Comparison of ENCODE assay signal across 29 cellular contexts in genomic region chr19:29376855-29377354, GRCh38.
DNase-seq lines count a peak whose midpoint lies in the region; TF ChIP-seq lines count a peak whose summit lies in the region.
"Had no signal": no experiment of that assay in that cellular context is flagged by ENCODE, and none has a peak within 500 bp of the region (broad histone marks: within the 10 kb centered on the region; RNA-seq: fewer than 3 reads in every experiment).

No MANE protein-coding gene starts in this region.

- H3K36me3 Mint-ChIP-seq in endothelial cell (ENCODE audit: low read depth, unreplicated experiment) = no peaks in the 10 kb centered on the region

- H3K9me3 Mint-ChIP-seq in endothelial cell (ENCODE audit: unreplicated experiment) = no peaks in the 10 kb centered on the region
- H3K9me3 Mint-ChIP-seq: activated T-cell treated with anti-CD3 and anti-CD28 coated beads, Interleukin-2, amount 50 U/mL, for 72 hours; CD4-positive, alpha-beta T cell had no signal

- no peak overlapping the region for H3K14ac ChIP-seq in mesenchymal stem cell (ENCODE audit: low read length in 2 of 2)

- no peaks in the 10 kb centered on the region for H3K9me3 ChIP-seq in mesenchymal stem cell (ENCODE audit: control insufficient read depth, low read length)
- H3K9me3 ChIP-seq: A549, ovary, testis, uterus had no signal

- peak overlapping the region; percentile 34 for H4K91ac ChIP-seq in mesenchymal stem cell (ENCODE audit: low read length)

- no peak overlapping the region for H3K9ac ChIP-seq in mesenchymal stem cell (ENCODE audit: low read length)

- H2AK5ac ChIP-seq in mesenchymal stem cell (ENCODE audit: low read length, severe bottlenecking) = no peak overlapping the region

- H3K4me3 ChIP-seq in mesenchymal stem cell (ENCODE audit: insufficient read depth in 1 of 2, low read depth in 1 of 2, low read length in 2 of 2) = no peak overlapping the region
- H3K4me3 ChIP-seq: A549, ovary, smooth muscle cell, testis, uterus had no signal

- no peak overlapping the region for H3K4ac ChIP-seq in mesenchymal stem cell (ENCODE audit: low read depth in 1 of 2, low read length in 2 of 2)

- H3K36me3 ChIP-seq in mesenchymal stem cell (ENCODE audit: control insufficient read depth in 1 of 2, insufficient read depth in 2 of 2, low read depth in 1 of 2, low read length in 2 of 2) = no peaks in the 10 kb centered on the region
- H3K36me3 ChIP-seq: ovary, uterus, WERI-Rb-1 had no signal

- no peak overlapping the region for H3K23ac ChIP-seq in mesenchymal stem cell (ENCODE audit: low read length in 2 of 2)

- H3K4me1 ChIP-seq in mesenchymal stem cell (ENCODE audit: control insufficient read depth, insufficient read depth, low read depth, low read length) = no peaks in the 10 kb centered on the region
- H3K4me1 ChIP-seq: A549, testis, uterus had no signal

- 55% methylated on average over 4 of the region's 5 CpGs for WGBS in mesenchymal stem cell

- H2AFZ ChIP-seq in mesenchymal stem cell (ENCODE audit: low read depth, low read length) = no peak overlapping the region

- DNase-seq in activated CD8-positive, alpha-beta memory T cell treated with anti-CD3 and anti-CD28 coated beads for 24 hours = peak; percentile 32
- DNase-seq in activated CD8-positive, alpha-beta memory T cell treated with anti-CD3 and anti-CD28 coated beads, Interleukin-2, amount 50 U/mL, for 4 hours = no peak
- peak; percentile 8 for DNase-seq in activated CD8-positive, alpha-beta memory T cell treated with anti-CD3 and anti-CD28 coated beads, Interleukin-2, amount 50 U/mL, for 48 hours
- no peak for DNase-seq in mesenchymal stem cell
- DNase-seq in ureter (ENCODE audit: low spot score) = peak; percentile 22
- no peak for DNase-seq in kidney tubule cell (ENCODE audit: low spot score)
- no peak for DNase-seq in middle frontal gyrus (ENCODE audit: extremely low spot score, low spot score)
- no peak for DNase-seq in endothelial cell (ENCODE audit: low spot score)
- DNase-seq: activated CD4-positive, alpha-beta T cell treated with anti-CD3 and anti-CD28 coated beads for 48 hours; activated naive CD4-positive, alpha-beta T cell treated with Interleukin-2 at 50 U/mL for 16 hours; activated T-cell treated with anti-CD3 and anti-CD28 coated beads, Interleukin-2, amount 50 U/mL, for 72 hours; AML-193; CD4-positive, alpha-beta T cell; central memory CD4-positive, alpha-beta T cell; foreskin fibroblast; GOT3; Karpas-422; NCI-H1417 treated with DMSO at 0.1 percent for 48 hours; NCI-H2081 treated with DMSO at 0.1 percent for 48 hours; NCI-H446; NCI-H748 treated with DMSO at 0.1 percent for 48 hours; ovary; stimulated activated naive CD8-positive, alpha-beta T cell treated with anti-CD3 and anti-CD28 coated beads, Interleukin-15, Interleukin-2, amounts not matched to agents 100 U/mL and 50 U/mL, for 24 hours; T1000; testis; uterus; WERI-Rb-1 had no signal

- TF ChIP-seq CTCF in endothelial cell (IDR thresholded peaks at IDR 0.05; ENCODE audit: unreplicated experiment) = no peak

- no peak overlapping the region for H3K18ac ChIP-seq in mesenchymal stem cell (ENCODE audit: low read depth in 1 of 2, low read length in 2 of 2)

- no peak overlapping the region for H4K8ac ChIP-seq in mesenchymal stem cell (ENCODE audit: low read length)

- no peak overlapping the region for H3K27ac Mint-ChIP-seq in endothelial cell (ENCODE audit: unreplicated experiment)
- H3K27ac Mint-ChIP-seq: activated T-cell treated with anti-CD3 and anti-CD28 coated beads, Interleukin-2, amount 50 U/mL, for 72 hours; CD4-positive, alpha-beta T cell had no signal

- no peak overlapping the region for H2BK120ac ChIP-seq in mesenchymal stem cell (ENCODE audit: low read depth, low read length)

- H3K4me2 ChIP-seq in mesenchymal stem cell (ENCODE audit: low read length, poor library complexity, severe bottlenecking) = no peak overlapping the region
- H3K4me2 ChIP-seq: A549, smooth muscle cell had no signal

- H2BK5ac ChIP-seq in mesenchymal stem cell (ENCODE audit: low read depth, low read length, poor library complexity, severe bottlenecking) = no peak overlapping the region

- no peak overlapping the region for H3K4me3 Mint-ChIP-seq in endothelial cell (ENCODE audit: unreplicated experiment)
- H3K4me3 Mint-ChIP-seq: activated T-cell treated with anti-CD3 and anti-CD28 coated beads, Interleukin-2, amount 50 U/mL, for 72 hours; CD4-positive, alpha-beta T cell had no signal

- H2BK15ac ChIP-seq in mesenchymal stem cell (ENCODE audit: low read depth, poor library complexity, severe bottlenecking) = no peak overlapping the region

- H3K27me3 ChIP-seq in mesenchymal stem cell (ENCODE audit: control insufficient read depth in 1 of 2, insufficient read depth in 1 of 2, low read length in 2 of 2) = no peaks in the 10 kb centered on the region
- H3K27me3 ChIP-seq: ovary, testis, uterus had no signal

- no peak overlapping the region for H3K27ac ChIP-seq in mesenchymal stem cell (ENCODE audit: low read length, poor library complexity, severe bottlenecking)
- H3K27ac ChIP-seq: A549, ovary, testis, uterus, WERI-Rb-1 had no signal

- H3K79me1 ChIP-seq in mesenchymal stem cell (replicated peaks; ENCODE audit: low read length, poor library complexity, severe bottlenecking) = no peaks in the 10 kb centered on the region

- H3K27me3 Mint-ChIP-seq in endothelial cell (ENCODE audit: unreplicated experiment) = peaks cover 5% of the 10 kb centered on the region

- peaks cover 17% of the 10 kb centered on the region for H3K4me1 Mint-ChIP-seq in endothelial cell (ENCODE audit: unreplicated experiment)

- H2BK12ac ChIP-seq in mesenchymal stem cell (ENCODE audit: low read length in 2 of 2) = no peak overlapping the region

Comparison
In these comparisons a context has a peak if more than half of its experiments do, and no peak if none do; other contexts are left out.
1. DNase-seq: peak in activated CD8-positive, alpha-beta memory T cell treated with anti-CD3 and anti-CD28 coated beads for 24 hours (single experiment), activated CD8-positive, alpha-beta memory T cell treated with anti-CD3 and anti-CD28 coated beads, Interleukin-2, amount 50 U/mL, for 48 hours (single experiment) and ureter (single experiment); none in activated CD8-positive, alpha-beta memory T cell treated with anti-CD3 and anti-CD28 coated beads, Interleukin-2, amount 50 U/mL, for 4 hours (single experiment), mesenchymal stem cell (single experiment), kidney tubule cell (single experiment), middle frontal gyrus (single experiment) and endothelial cell (single experiment).